In genomic region chr4:86928400-86929255, GRCh38 we compare ENCODE assay signal across 10 cellular contexts. TPM values are rescaled to one million over a fixed set of nuclear protein-coding genes. Genes with fewer than 3 reads are reported as not detected.
DNase-seq lines count a peak whose midpoint lies in the region; ATAC-seq, FAIRE-seq and TF ChIP-seq lines count a peak whose summit lies in the region.
"Had no signal": no experiment of that assay in that cellular context is flagged by ENCODE, and none has a peak within 500 bp of the region (broad histone marks: within the 10 kb centered on the region; RNA-seq: fewer than 3 reads in every experiment).

No MANE protein-coding gene starts in this region.

- peak; percentile 78 for FAIRE-seq in GM18507 (lab: Jason Lieb, UNC)

- H3K9me3 ChIP-seq in adrenal gland (replicated peaks in 1 of 3) (no peaks in the 10 kb centered on the region), skeletal muscle tissue (ENCODE audit: control insufficient read depth in 3 of 3, low read length in 3 of 3) (no peaks in the 10 kb centered on the region)

- DNase-seq in GM18507 (ENCODE audit: extremely low spot score, insufficient read length, low read depth), result no peak
- DNase-seq in adrenal gland, result no peak
- DNase-seq in activated effector memory CD4-positive, alpha-beta T cell treated with anti-CD3 and anti-CD28 coated beads, Interleukin-2, amount 50 U/mL, for 16 hours, result no peak
- no peak for DNase-seq in 8988T
- no peak for DNase-seq in posterior vena cava (ENCODE audit: low spot score)
- DNase-seq: activated CD8-positive, alpha-beta memory T cell treated with anti-CD3 and anti-CD28 coated beads, Interleukin-2, amount 10 ng/mL, durations not matched to agents 7 days and 5 days; NCI-H446 had no signal

- no peak overlapping the region for H3K9ac ChIP-seq in skeletal muscle tissue (ENCODE audit: low read depth in 1 of 3, low read length in 3 of 3)

- H3K36me3 ChIP-seq in adrenal gland (replicated peaks in 1 of 2), result no peaks in the 10 kb centered on the region
- H3K36me3 ChIP-seq in skeletal muscle tissue (ENCODE audit: control insufficient read depth in 3 of 3, insufficient read depth in 3 of 3, low read length in 3 of 3), result peaks cover 7 to 16% (median 11%) of the 10 kb centered on the region in 3 donors

- no peaks in the 10 kb centered on the region for H3K27me3 ChIP-seq in adrenal gland
- no peaks in the 10 kb centered on the region for H3K27me3 ChIP-seq in skeletal muscle tissue (ENCODE audit: control insufficient read depth in 3 of 3, insufficient read depth in 3 of 3, low read length in 3 of 3)

- H3K4me3 ChIP-seq in adrenal gland (no peak overlapping the region), skeletal muscle tissue (ENCODE audit: low read length in 3 of 3) (no peak overlapping the region)

- H3K27ac ChIP-seq in adrenal gland (peak overlapping the region in 4 of 5 donors; percentile 25 to 77 (median 54)), skeletal muscle tissue (ENCODE audit: low read depth, low read length) (peak overlapping the region; percentile 66)

- intact Hi-C loops in adrenal gland (cut with DNase I) (loop anchor here in 1 of 2 donors (10.0 kb wide), 1 partner anchor 166 kb away; no protein-coding TSS in a partner anchor), posterior vena cava (cut with DNase I) (loop anchor here in 1 of 2 donors (10.0 kb wide), 1 partner anchor 166 kb away; no protein-coding TSS in a partner anchor)

- peaks cover 0 to 20% of the 10 kb centered on the region in 2 donors for H3K4me1 ChIP-seq in adrenal gland (replicated peaks in 1 of 2)
- H3K4me1 ChIP-seq in skeletal muscle tissue (ENCODE audit: control insufficient read depth in 3 of 3, insufficient read depth in 3 of 3, low read length in 3 of 3), result peaks cover 0 to 11% (median 3%) of the 10 kb centered on the region in 3 donors

- TF ChIP-seq CTCF in adrenal gland (IDR thresholded peaks at IDR 0.05), result no peak

- TF ChIP-seq POLR2A in adrenal gland (IDR thresholded peaks at IDR 0.05), result no peak

- 83 to 90% (median 85%) methylated on average over 10 of the region's 10 CpGs for WGBS in adrenal gland, 4 donors

- ATAC-seq in HG03354 (IDR thresholded peaks at IDR 0.05; ENCODE audit: poor library complexity, severe bottlenecking, unreplicated experiment) (peak; percentile 43), HG02588 (IDR thresholded peaks at IDR 0.05; ENCODE audit: unreplicated experiment) (no peak)

RNA-seq across cellular contexts. Expression of gene AFF1, which starts 6.2 kb away (rescaled TPM):
- total RNA-seq in adrenal gland (100 to 1,000 TPM in 1 of 8 donors, 10 to 100 TPM in 7; 42.1 to 109 (median 63.3) TPM), skeletal muscle tissue (21.9 TPM), posterior vena cava (10 to 100 TPM; 89.5 to 97.5 TPM)
- 10 to 100 TPM in 2 of 3 donors, 1 to 10 TPM in 1; 9.9 to 44.1 (median 26.2) TPM for polyA plus RNA-seq in adrenal gland

RNA-seq across cellular contexts. Expression of gene C4orf36, which starts 36.4 kb away (rescaled TPM):
- total RNA-seq in adrenal gland (1 to 10 TPM in 3 of 8 donors, under 1 TPM in 4, not detected in 1; 0.28 to 2.0 (median 0.61) TPM), skeletal muscle tissue (not detected), posterior vena cava (under 1 TPM; 0.57 to 0.93 TPM)
- under 1 TPM in 1 of 3 donors, not detected in 2; 0.20 TPM for polyA plus RNA-seq in adrenal gland
- total RNA-seq: activated CD8-positive, alpha-beta memory T cell treated with anti-CD3 and anti-CD28 coated beads, Interleukin-2, amount 10 ng/mL, durations not matched to agents 7 days and 5 days had no signal
